8 cellular contexts compared by ENCODE assay signal in genomic region chr13:32309812-32310706, GRCh38. TPM values are rescaled to one million over a fixed set of nuclear protein-coding genes. Genes with fewer than 3 reads are reported as not detected.
DNase-seq lines count a peak whose midpoint lies in the region; ATAC-seq, FAIRE-seq and TF ChIP-seq lines count a peak whose summit lies in the region.

No MANE protein-coding gene starts in this region.

- H3K4me1 ChIP-seq in K562 (replicated peaks in 1 of 2; ENCODE audit: control insufficient read depth in 2 of 2, insufficient read depth in 2 of 2, low read length in 2 of 2) (peaks cover 0 to 6% of the 10 kb centered on the region in 2 experiments; a peak in 2 of 5 replicates), spleen (peaks cover 0 to 25% (median 11%) of the 10 kb centered on the region in 6 donors)

- H3K27me3 ChIP-seq in K562 (ENCODE audit: control insufficient read depth in 2 of 2, insufficient read depth in 2 of 2, low read length in 2 of 2) (no peaks in the 10 kb centered on the region), spleen (replicated peaks in 1 of 7) (no peaks in the 10 kb centered on the region)

- H3K4me3 ChIP-seq in AG10803 (ENCODE audit: low read length): no peak overlapping the region; the same call in 1 of the 2 replicates
- no peak overlapping the region for H3K4me3 ChIP-seq in K562
- H3K4me3 ChIP-seq in spleen: peak overlapping the region in 3 of 8 donors; percentile 4 to 44 (median 19)

- no peak overlapping the region for H3K27ac ChIP-seq in K562 (ENCODE audit: extremely low read depth, low read depth, low read length)
- H3K27ac ChIP-seq in spleen: peak overlapping the region in 1 of 8 donors; percentile 45

- peak; percentile 63 to 68 for TF ChIP-seq RAD21 in K562 (CRISPR knock-in tag; conservative IDR thresholded peaks at IDR 0.05 in 1 of 2, IDR thresholded peaks at IDR 0.05 in 1 of 2)

- DNase-seq in AG10803 (ENCODE audit: low read depth): peak; percentile 67
- DNase-seq in NCI-H82 (lab: John Stamatoyannopoulos, UW): peak; percentile 71
- DNase-seq in K562 (ENCODE audit: extremely low read depth in 1 of 4, low spot score in 3 of 4): peak; percentile 14 to 53 (median 15)
- DNase-seq in iris pigment epithelial cell (ENCODE audit: low read depth): peak; percentile 73
- DNase-seq in spleen: no peak

- no peak overlapping the region for H3K9ac ChIP-seq in K562 (ENCODE audit: insufficient read depth in 1 of 2, low read depth in 2 of 2, low read length in 2 of 2)

- no peak for TF ChIP-seq EP300 in K562 (IDR thresholded peaks at IDR 0.05; ENCODE audit: low read length)

- POLR2A ChIA-PET in K562 (lab: Yijun Ruan, JAX): no interaction called here

- H3K9me3 ChIP-seq in K562 (replicated peaks; ENCODE audit: control insufficient read depth, insufficient read depth, low read depth, low read length) (no peaks in the 10 kb centered on the region), spleen (no peaks in the 10 kb centered on the region)

- FAIRE-seq in K562 (lab: Jason Lieb, UNC): peak; percentile 84

- TF ChIP-seq CTCF in AG10803 (conservative IDR thresholded peaks at IDR 0.05; ENCODE audit: low read length) (peak; percentile 83), GM12874 (IDR thresholded peaks at IDR 0.05; ENCODE audit: insufficient read depth, low read depth, low read length) (peak; percentile 50), K562 (IDR thresholded peaks at IDR 0.05 in 2 of 3, conservative IDR thresholded peaks at IDR 0.05 in 1 of 3; ENCODE audit: insufficient read depth in 2 of 3, low read depth in 1 of 3, low read length in 3 of 3) (peak; percentile 43 to 64 (median 54); a peak in 5 of 6 replicates), spleen (IDR thresholded peaks at IDR 0.05 in 8 of 11, conservative IDR thresholded peaks at IDR 0.05 in 3 of 11) (peak; percentile 54 to 87 (median 76))

- no peak overlapping the region for H3K4me2 ChIP-seq in K562 (ENCODE audit: insufficient read depth, low read length)

- peak overlapping the region; percentile 44; the same call in 1 of the 2 replicates for H2AFZ ChIP-seq in K562 (ENCODE audit: low read depth, low read length)

- no peaks in the 10 kb centered on the region for H4K20me1 ChIP-seq in K562 (replicated peaks; ENCODE audit: control insufficient read depth, insufficient read depth, low read length)

- 7% methylated on average over 19 of the region's 19 CpGs for WGBS in K562 (ENCODE audit: insufficient coverage, low coverage, missing lambda C conversion rate)
- WGBS in spleen, 5 donors: 37 to 49% (median 41%) methylated on average over 19 of the region's 19 CpGs

- intact Hi-C loops in K562 (cut with micrococcal nuclease) (loop anchor here (1.0 to 5.0 kb wide), 3 partner anchors 64 to 399 kb away; no protein-coding TSS in a partner anchor), spleen (cut with DNase I; ENCODE audit: low total_unique reads) (loop anchor here (5.0 to 10.0 kb wide), 2 partner anchors 285 to 398 kb away; no protein-coding TSS in a partner anchor)

- in situ Hi-C loops in K562 (cut with MboI): loop anchor here (25.0 kb wide), 1 partner anchor 398 kb away; no protein-coding TSS in a partner anchor

- CTCF ChIA-PET in K562 (lab: Yijun Ruan, JAX; ENCODE audit: low intra/inter-chr PET ratio): interaction anchor here (0.9 to 1.4 kb wide), 5 partner anchors 63 to 400 kb away, joined by 3 to 9 read pairs (median 4); no protein-coding TSS in a partner anchor

- H3K79me2 ChIP-seq in K562 (ENCODE audit: control insufficient read depth, insufficient read depth, low read length): no peaks in the 10 kb centered on the region

- ATAC-seq in HG02852 (IDR thresholded peaks at IDR 0.05; ENCODE audit: unreplicated experiment) (peak; percentile 71), K562 (peak; percentile 88), GM19328 (IDR thresholded peaks at IDR 0.05; ENCODE audit: unreplicated experiment) (no peak)

- no peaks in the 10 kb centered on the region for H3K9me1 ChIP-seq in K562 (ENCODE audit: control insufficient read depth, insufficient read depth, low read length)

- no peak for TF ChIP-seq POLR2A in K562 (conservative IDR thresholded peaks at IDR 0.05)
- no peak for TF ChIP-seq POLR2A in spleen (IDR thresholded peaks at IDR 0.05)

- BruUV-seq in K562 (replicated peaks; lab: Mats Ljungman, UMichigan): no TSS peak

- no peaks in the 10 kb centered on the region for H3K36me3 ChIP-seq in K562 (ENCODE audit: control insufficient read depth, insufficient read depth, low read length)
- H3K36me3 ChIP-seq in spleen: no peaks in the 10 kb centered on the region

TF ChIP-seq in K562, 482 proteins besides CTCF, POLR2A, EP300 and RAD21:
- TF ChIP-seq NR0B1 (IDR thresholded peaks at IDR 0.05; ENCODE audit: partially characterized antibody) (no peak), SMC3 (conservative IDR thresholded peaks at IDR 0.05; ENCODE audit: insufficient read depth, low read depth, low read length) (peak; percentile 23; the same call in 1 of the 2 replicates), DEAF1 (CRISPR knock-in tag; IDR thresholded peaks at IDR 0.05) (0 out of 2 replicates have a peak, but pooled peaks have one; percentile 10)

RNA-seq across cellular contexts. Expression of gene ZAR1L, which starts 5.1 kb away (rescaled TPM):
- total RNA-seq in K562 (2011; cell fraction: chromatin; rRNA removed; ENCODE audit: low replicate concordance): not detected in 2 replicates
- not detected in 2 replicates for total RNA-seq in K562 (2011; cell fraction: nucleolus; rRNA removed)
- not detected in 2 replicates for total RNA-seq in K562 (2011; cell fraction: nucleoplasm; rRNA removed)
- total RNA-seq in K562 (2014; rRNA removed) (not detected in 2 replicates), K562 (2014; rRNA removed; fragmentation: Illumina TruSeq; extraction: Trizol) (not detected in 2 replicates), K562 (2015; rRNA removed; fragmentation: Illumina TruSeq; extraction: Trizol) (not detected in 2 replicates), K562 (2021) (not detected in 2 replicates), spleen (not detected)
- polyA plus RNA-seq in K562 (2011; rRNA removed) (not detected in 2 replicates), K562 (2014; fragmentation: Illumina TruSeq; extraction: Trizol) (not detected in 2 replicates), K562 (2014; fragmentation: Nextera tagmentation; extraction: Ambion mirVana) (not detected), K562 (2014; rRNA removed) (not detected in 2 replicates), spleen (under 1 TPM in 1 of 3 donors, not detected in 2; 0.09 TPM)
- polyA plus RNA-seq in K562 (2011; cell fraction: cytosol; rRNA removed): not detected in 2 replicates
- not detected in 2 replicates for polyA plus RNA-seq in K562 (2011; cell fraction: nucleus; rRNA removed)
- not detected in 2 replicates for polyA plus RNA-seq in K562 (2012)
- polyA minus RNA-seq in K562 (2011; rRNA and poly(A)+ RNA removed): not detected in 2 replicates
- polyA minus RNA-seq in K562 (2011; cell fraction: cytosol; rRNA and poly(A)+ RNA removed): not detected in 2 replicates
- not detected in 2 replicates for polyA minus RNA-seq in K562 (2011; cell fraction: nucleus; rRNA and poly(A)+ RNA removed)

RNA-seq across cellular contexts. Expression of gene BRCA2, which starts 5.2 kb away (rescaled TPM):
- total RNA-seq in K562 (2011; cell fraction: chromatin; rRNA removed; ENCODE audit: low replicate concordance): 2.9 and 18.1 TPM in 2 replicates
- total RNA-seq in K562 (2011; cell fraction: nucleolus; rRNA removed): 2.0 and 3.7 TPM in 2 replicates
- 4.7 and 5.2 TPM in 2 replicates for total RNA-seq in K562 (2011; cell fraction: nucleoplasm; rRNA removed)
- 5.8 and 9.1 TPM in 2 replicates for total RNA-seq in K562 (2014; rRNA removed)
- total RNA-seq in K562 (2014; rRNA removed; fragmentation: Illumina TruSeq; extraction: Trizol): 15.1 and 19.8 TPM in 2 replicates
- total RNA-seq in K562 (2015; rRNA removed; fragmentation: Illumina TruSeq; extraction: Trizol): 14.2 and 17.3 TPM in 2 replicates
- 10.6 and 11.4 TPM in 2 replicates for total RNA-seq in K562 (2021)
- 2.5 and 5.0 TPM in 2 replicates for polyA plus RNA-seq in K562 (2011; rRNA removed)
- 0.75 and 2.8 TPM in 2 replicates for polyA plus RNA-seq in K562 (2011; cell fraction: cytosol; rRNA removed)
- 4.7 and 5.6 TPM in 2 replicates for polyA plus RNA-seq in K562 (2011; cell fraction: nucleus; rRNA removed)
- polyA plus RNA-seq in K562 (2012): 2.4 and 4.8 TPM in 2 replicates
- polyA plus RNA-seq in K562 (2014; fragmentation: Illumina TruSeq; extraction: Trizol): 11.5 and 12.9 TPM in 2 replicates
- 1 to 10 TPM; 4.3 to 5.6 TPM for polyA plus RNA-seq in K562 (2014; fragmentation: Nextera tagmentation; extraction: Ambion mirVana)
- 4.1 and 9.4 TPM in 2 replicates for polyA plus RNA-seq in K562 (2014; rRNA removed)
- 13.9 and 18.1 TPM in 2 replicates for polyA minus RNA-seq in K562 (2011; rRNA and poly(A)+ RNA removed)
- polyA minus RNA-seq in K562 (2011; cell fraction: cytosol; rRNA and poly(A)+ RNA removed): 4.3 and 8.8 TPM in 2 replicates
- 6.5 and 11.4 TPM in 2 replicates for polyA minus RNA-seq in K562 (2011; cell fraction: nucleus; rRNA and poly(A)+ RNA removed)
- 10 to 100 TPM in 1 of 7 donors, 1 to 10 TPM in 6; 5.0 to 11.2 (median 6.6) TPM for total RNA-seq in spleen
- 1 to 10 TPM in 1 of 3 donors, under 1 TPM in 2; 0.35 to 1.8 (median 0.50) TPM for polyA plus RNA-seq in spleen
